3 cellular contexts compared by ENCODE assay signal in the genomic region with DNA sequence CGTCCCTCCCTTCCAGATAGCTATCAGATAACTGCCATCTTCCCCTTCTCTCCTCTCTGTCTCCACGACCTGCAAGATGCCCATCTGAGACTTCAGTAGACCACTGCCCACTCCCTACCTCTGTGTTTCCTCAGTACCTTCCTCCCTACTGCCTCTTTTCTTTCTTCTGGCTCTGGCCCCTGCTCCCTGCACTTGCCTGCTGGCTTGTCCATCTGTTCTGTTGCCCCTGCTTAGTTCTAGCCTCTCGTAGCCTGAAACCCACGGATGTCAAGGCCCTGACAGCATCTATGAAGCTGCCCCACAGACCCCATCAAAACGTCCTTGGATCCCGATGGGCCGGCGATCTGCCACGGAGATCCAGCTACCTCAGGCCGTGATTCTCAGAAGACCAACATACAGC.
"Had no signal": no experiment of that assay in that cellular context is flagged by ENCODE, and none has a peak within 500 bp of the region (broad histone marks: within the 10 kb centered on the region; RNA-seq: fewer than 3 reads in every experiment).

No MANE protein-coding gene starts in this region.

- ATAC-seq: GM12878 had no signal

- DNase-seq: GDM1, GF-D8 had no signal

- H3K4me3 ChIP-seq: GM12878 had no signal
